In the genomic region with DNA sequence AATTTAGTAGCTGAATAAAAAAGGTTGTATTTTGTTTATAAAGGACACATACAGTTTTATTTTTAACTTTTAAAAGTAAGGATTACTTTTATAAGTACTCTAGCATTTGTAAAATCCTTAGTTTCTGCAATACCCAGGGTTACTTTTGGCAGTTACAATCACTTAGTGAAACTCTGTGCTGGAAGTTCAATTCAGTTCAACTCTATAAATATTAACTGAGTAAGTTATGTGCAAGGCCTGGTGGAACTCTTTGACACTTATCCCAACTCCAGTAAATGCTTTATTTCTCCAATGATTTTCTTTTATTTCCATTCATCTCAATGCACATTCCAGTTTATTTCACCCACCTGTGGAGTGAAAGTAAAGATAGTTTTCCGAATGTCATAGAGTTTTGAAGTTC, we compare ENCODE assay signal across 27 cellular contexts.
"Had no signal": no experiment of that assay in that cellular context is flagged by ENCODE, and none has a peak within 500 bp of the region (broad histone marks: within the 10 kb centered on the region; RNA-seq: fewer than 3 reads in every experiment).

No MANE protein-coding gene starts in this region.

- H3K4me3 ChIP-seq: ascending aorta, coronary artery, dorsolateral prefrontal cortex had no signal

- ATAC-seq: activated CD4-positive, alpha-beta T cell treated with anti-CD3 and anti-CD28 coated beads for 36 hours; activated CD8-positive, alpha-beta memory T cell treated with anti-CD3 and anti-CD28 coated beads, Interleukin-2, amount 10 ng/mL, durations not matched to agents 7 days and 5 days; activated CD8-positive, alpha-beta T cell treated with anti-CD3 and anti-CD28 coated beads, Interleukin-2, amount 10 ng/mL, durations not matched to agents 7 days and 5 days; activated naive CD8-positive, alpha-beta T cell treated with anti-CD3 and anti-CD28 coated beads, Interleukin-2, amount 50 U/mL, for 24 hours; esophagus mucosa; T-helper 17 cell had no signal

- DNase-seq: activated CD4-positive, alpha-beta memory T cell treated with anti-CD3 and anti-CD28 coated beads for 36 hours; activated CD4-positive, alpha-beta T cell treated with anti-CD3 and anti-CD28 coated beads for 36 hours; activated CD4-positive, alpha-beta T cell treated with anti-CD3 and anti-CD28 coated beads, Interleukin-2, amount 10 ng/mL, durations not matched to agents 24 days and 14 days; activated CD4-positive, CD25-positive, alpha-beta regulatory T cell; activated CD4-positive, CD25-positive, alpha-beta regulatory T cell treated with anti-CD3 and anti-CD28 coated beads, Interleukin-2, amount 50 U/mL, for 72 hours; activated CD8-positive, alpha-beta memory T cell treated with anti-CD3 and anti-CD28 coated beads, Interleukin-2, amount 10 ng/mL, durations not matched to agents 7 days and 5 days; activated CD8-positive, alpha-beta memory T cell treated with anti-CD3 and anti-CD28 coated beads, Interleukin-2, amount 50 U/mL, for 4 hours; activated CD8-positive, alpha-beta T cell treated with anti-CD3 and anti-CD28 coated beads, Interleukin-2, amount 10 ng/mL, durations not matched to agents 7 days and 5 days; activated effector memory CD4-positive, alpha-beta T cell treated with anti-CD3 and anti-CD28 coated beads, Interleukin-2, amount 50 U/mL, for 16 hours; activated naive CD4-positive, alpha-beta T cell treated with anti-CD3 and anti-CD28 coated beads for 36 hours; activated naive CD8-positive, alpha-beta T cell treated with anti-CD3 and anti-CD28 coated beads for 36 hours; activated naive CD8-positive, alpha-beta T cell treated with anti-CD3 and anti-CD28 coated beads, Interleukin-2, amount 50 U/mL, for 24 hours; activated T-cell treated with anti-CD3 and anti-CD28 coated beads, Interleukin-2, amount 50 U/mL, for 1 hour; activated T-cell treated with anti-CD3 and anti-CD28 coated beads, Interleukin-2, amount 50 U/mL, for 48 hours; brain microvascular endothelial cell; dorsolateral prefrontal cortex; effector memory CD4-positive, alpha-beta T cell; endodermal cell; foreskin fibroblast; T-helper 1 cell; T-helper 17 cell; T1000 had no signal

- H3K9me3 ChIP-seq: ascending aorta had no signal

- H3K27me3 ChIP-seq: ascending aorta, brain microvascular endothelial cell had no signal

- H3K27ac ChIP-seq: ascending aorta, brain microvascular endothelial cell, coronary artery, dorsolateral prefrontal cortex had no signal

- H3K36me3 ChIP-seq: ascending aorta, brain microvascular endothelial cell had no signal

- H3K4me1 ChIP-seq: ascending aorta had no signal

- FAIRE-seq: bronchial epithelial cell, frontal cortex had no signal
